Comparison of ENCODE assay signal across 13 cellular contexts in genomic region chr14:101862177-101862576, GRCh38.
A peak's percentile ranks its signal among the peaks of the same experiment; 100 is the strongest.
DNase-seq lines count a peak whose midpoint lies in the region; ATAC-seq and TF ChIP-seq lines count a peak whose summit lies in the region.
"Had no signal": no experiment of that assay in that cellular context is flagged by ENCODE, and none has a peak within 500 bp of the region (broad histone marks: within the 10 kb centered on the region; RNA-seq: fewer than 3 reads in every experiment).

No MANE protein-coding gene starts in this region.

- peaks cover 15% of the 10 kb centered on the region for H3K36me3 Mint-ChIP-seq in activated naive CD4-positive, alpha-beta T cell treated with anti-CD3 and anti-CD28 coated beads, Interleukin-2, amount 50 U/mL, for 24 hours

- H3K27me3 Mint-ChIP-seq in activated naive CD4-positive, alpha-beta T cell treated with anti-CD3 and anti-CD28 coated beads, Interleukin-2, amount 50 U/mL, for 24 hours: no peaks in the 10 kb centered on the region

- H3K4me3 ChIP-seq in foreskin fibroblast (ENCODE audit: low read depth in 1 of 2, low read length in 2 of 2): no peak overlapping the region
- H3K4me3 ChIP-seq: colonic mucosa, upper lobe of left lung had no signal

- no peak overlapping the region for H3K4me3 Mint-ChIP-seq in activated naive CD4-positive, alpha-beta T cell treated with anti-CD3 and anti-CD28 coated beads, Interleukin-2, amount 50 U/mL, for 24 hours

- no peaks in the 10 kb centered on the region for H3K9me3 Mint-ChIP-seq in activated naive CD4-positive, alpha-beta T cell treated with anti-CD3 and anti-CD28 coated beads, Interleukin-2, amount 50 U/mL, for 24 hours

- peaks cover 65% of the 10 kb centered on the region for H3K4me1 Mint-ChIP-seq in activated naive CD4-positive, alpha-beta T cell treated with anti-CD3 and anti-CD28 coated beads, Interleukin-2, amount 50 U/mL, for 24 hours

- ATAC-seq in GM18520 (IDR thresholded peaks at IDR 0.05; ENCODE audit: unreplicated experiment): no peak
- no peak for ATAC-seq in GM18909 (IDR thresholded peaks at IDR 0.05; ENCODE audit: poor library complexity, unreplicated experiment)

- no peak for TF ChIP-seq CTCF in foreskin fibroblast (IDR thresholded peaks at IDR 0.05; ENCODE audit: low read depth, low read length)

- DNase-seq in activated naive CD4-positive, alpha-beta T cell treated with Interleukin-2 at 50 U/mL for 16 hours: no peak
- peak; percentile 26 for DNase-seq in RPMI7951 (ENCODE audit: low read depth)
- peak; percentile 24 to 54 for DNase-seq in foreskin fibroblast
- peak; percentile 22 for DNase-seq in stimulated activated CD8-positive, alpha-beta memory T cell treated with anti-CD3 and anti-CD28 coated beads, Interleukin-4, amount 100 ng/mL, for 48 hours
- DNase-seq in GM19238 (ENCODE audit: insufficient read length, low spot score): no peak
- DNase-seq: activated CD8-positive, alpha-beta memory T cell treated with anti-CD3 and anti-CD28 coated beads for 24 hours; colonic mucosa; NCI-H187; NCI-H69; upper lobe of left lung had no signal

- H3K27ac Mint-ChIP-seq in activated naive CD4-positive, alpha-beta T cell treated with anti-CD3 and anti-CD28 coated beads, Interleukin-2, amount 50 U/mL, for 24 hours: peak overlapping the region; percentile 68

Comparison
In these comparisons a context has a peak if more than half of its experiments do, and no peak if none do; other contexts are left out.
1. DNase-seq: peak in RPMI7951 (single experiment), foreskin fibroblast (2 of 2) and stimulated activated CD8-positive, alpha-beta memory T cell treated with anti-CD3 and anti-CD28 coated beads, Interleukin-4, amount 100 ng/mL, for 48 hours (single experiment); none in activated naive CD4-positive, alpha-beta T cell treated with Interleukin-2 at 50 U/mL for 16 hours (single experiment) and GM19238 (single experiment).